Comparison of ENCODE assay signal across 1 cellular context in the genomic region with DNA sequence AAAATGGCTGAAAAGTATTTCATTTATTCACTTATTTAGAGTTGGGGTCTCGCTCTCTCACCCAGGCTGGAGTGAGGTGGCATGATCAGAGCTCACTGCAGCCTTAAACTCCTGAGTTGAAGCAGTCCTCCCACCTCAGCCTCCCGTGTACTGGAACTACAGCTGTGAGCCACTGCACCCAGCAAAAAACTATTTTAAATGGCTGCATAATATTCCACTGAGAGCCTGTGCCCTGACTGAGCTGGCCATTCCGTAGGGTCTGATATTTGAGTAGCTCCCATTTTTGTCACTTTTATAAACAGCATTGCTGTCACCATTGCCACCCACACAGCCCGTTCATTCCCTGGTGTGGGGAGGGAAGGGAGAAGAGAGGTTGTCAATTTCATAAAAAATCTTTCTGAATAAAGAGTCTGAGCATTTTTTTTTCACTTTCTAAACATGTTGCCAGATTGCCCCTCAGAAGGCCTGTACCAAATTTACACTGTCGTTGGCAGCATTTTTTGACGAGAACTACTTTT.
TF ChIP-seq lines count a peak whose summit lies in the region.

No MANE protein-coding gene starts in this region.

TF ChIP-seq in HepG2, 621 proteins besides CTCF, POLR2A, EP300 and RAD21:
- TF ChIP-seq, protein P1, sequence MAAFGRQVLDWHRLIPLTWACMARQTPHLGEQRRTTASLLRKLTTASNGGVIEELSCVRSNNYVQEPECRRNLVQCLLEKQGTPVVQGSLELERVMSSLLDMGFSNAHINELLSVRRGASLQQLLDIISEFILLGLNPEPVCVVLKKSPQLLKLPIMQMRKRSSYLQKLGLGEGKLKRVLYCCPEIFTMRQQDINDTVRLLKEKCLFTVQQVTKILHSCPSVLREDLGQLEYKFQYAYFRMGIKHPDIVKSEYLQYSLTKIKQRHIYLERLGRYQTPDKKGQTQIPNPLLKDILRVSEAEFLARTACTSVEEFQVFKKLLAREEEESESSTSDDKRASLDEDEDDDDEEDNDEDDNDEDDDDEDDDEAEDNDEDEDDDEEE (CRISPR knock-in tag; IDR thresholded peaks at IDR 0.05) = 0 out of 2 replicates have a peak, but pooled peaks have one; percentile 7
- TF ChIP-seq MED1 (CRISPR knock-in tag; IDR thresholded peaks at IDR 0.05) = 0 out of 2 replicates have a peak, but pooled peaks have one; percentile 11
- peak; percentile 28; the same call in 1 of the 2 replicates for TF ChIP-seq ZNF121 (CRISPR knock-in tag; IDR thresholded peaks at IDR 0.05)
- TF ChIP-seq, protein P2, sequence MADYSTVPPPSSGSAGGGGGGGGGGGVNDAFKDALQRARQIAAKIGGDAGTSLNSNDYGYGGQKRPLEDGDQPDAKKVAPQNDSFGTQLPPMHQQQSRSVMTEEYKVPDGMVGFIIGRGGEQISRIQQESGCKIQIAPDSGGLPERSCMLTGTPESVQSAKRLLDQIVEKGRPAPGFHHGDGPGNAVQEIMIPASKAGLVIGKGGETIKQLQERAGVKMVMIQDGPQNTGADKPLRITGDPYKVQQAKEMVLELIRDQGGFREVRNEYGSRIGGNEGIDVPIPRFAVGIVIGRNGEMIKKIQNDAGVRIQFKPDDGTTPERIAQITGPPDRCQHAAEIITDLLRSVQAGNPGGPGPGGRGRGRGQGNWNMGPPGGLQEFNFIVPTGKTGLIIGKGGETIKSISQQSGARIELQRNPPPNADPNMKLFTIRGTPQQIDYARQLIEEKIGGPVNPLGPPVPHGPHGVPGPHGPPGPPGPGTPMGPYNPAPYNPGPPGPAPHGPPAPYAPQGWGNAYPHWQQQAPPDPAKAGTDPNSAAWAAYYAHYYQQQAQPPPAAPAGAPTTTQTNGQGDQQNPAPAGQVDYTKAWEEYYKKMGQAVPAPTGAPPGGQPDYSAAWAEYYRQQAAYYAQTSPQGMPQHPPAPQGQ (CRISPR knock-in tag; IDR thresholded peaks at IDR 0.05; ENCODE audit: borderline replicate concordance) = no peak
- TF ChIP-seq, protein P3, sequence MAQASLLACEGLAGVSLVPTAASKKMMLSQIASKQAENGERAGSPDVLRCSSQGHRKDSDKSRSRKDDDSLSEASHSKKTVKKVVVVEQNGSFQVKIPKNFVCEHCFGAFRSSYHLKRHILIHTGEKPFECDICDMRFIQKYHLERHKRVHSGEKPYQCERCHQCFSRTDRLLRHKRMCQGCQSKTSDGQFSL (CRISPR knock-in tag; IDR thresholded peaks at IDR 0.05) = no peak
- 0 out of 2 replicates have a peak, but pooled peaks have one; percentile 3 for TF ChIP-seq SAFB2 (CRISPR knock-in tag; IDR thresholded peaks at IDR 0.05; ENCODE audit: borderline replicate concordance, low read depth)
- peak; percentile 1; the same call in 1 of the 2 replicates for TF ChIP-seq ZNF343 (CRISPR knock-in tag; IDR thresholded peaks at IDR 0.05)
- TF ChIP-seq, protein P4, sequence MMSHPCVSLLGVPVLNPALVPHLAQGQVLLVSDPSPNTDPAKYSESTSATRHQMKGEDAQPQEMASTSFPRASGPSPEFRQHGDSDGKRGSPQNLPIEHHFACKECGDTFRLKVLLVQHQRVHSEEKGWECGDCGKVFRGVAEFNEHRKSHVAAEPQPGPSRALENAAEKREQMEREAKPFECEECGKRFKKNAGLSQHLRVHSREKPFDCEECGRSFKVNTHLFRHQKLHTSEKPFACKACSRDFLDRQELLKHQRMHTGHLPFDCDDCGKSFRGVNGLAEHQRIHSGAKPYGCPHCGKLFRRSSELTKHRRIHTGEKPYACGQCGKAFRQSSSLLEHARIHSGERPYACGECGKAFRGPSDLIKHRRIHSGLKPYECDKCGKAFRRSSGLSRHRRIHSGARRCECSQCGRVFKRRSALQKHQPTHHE (CRISPR knock-in tag; IDR thresholded peaks at IDR 0.05; ENCODE audit: borderline replicate concordance) = no peak
- TF ChIP-seq ZNF549 (CRISPR knock-in tag; IDR thresholded peaks at IDR 0.05) = no peak
- no peak for TF ChIP-seq RNF2 (conservative IDR thresholded peaks at IDR 0.05; ENCODE audit: low read depth)
